ENCODE assay signal across 8 cellular contexts in the genomic region with DNA sequence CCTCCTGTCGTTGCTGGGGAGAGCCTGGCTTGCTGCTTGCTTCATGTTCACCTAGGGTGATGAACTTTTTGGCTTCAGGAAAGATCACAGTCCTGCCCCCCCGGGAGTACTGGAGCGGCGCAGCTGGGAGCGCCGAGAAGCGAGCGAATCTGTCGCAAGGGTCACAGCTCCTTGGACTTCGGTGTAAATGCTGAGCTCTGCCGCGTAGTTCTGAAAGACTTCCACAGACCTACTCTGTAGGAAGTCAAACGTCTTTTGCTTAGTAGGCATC. TPM values are rescaled to one million over a fixed set of nuclear protein-coding genes. Genes with fewer than 3 reads are reported as not detected.
DNase-seq lines count a peak whose midpoint lies in the region; ATAC-seq and TF ChIP-seq lines count a peak whose summit lies in the region.

No MANE protein-coding gene starts in this region.

- peak overlapping the region; percentile 92 to 99 (median 96) for H3K27ac ChIP-seq in esophagus squamous epithelium

- TF ChIP-seq CTCF in esophagus squamous epithelium (IDR thresholded peaks at IDR 0.05) = no peak
- no peak for TF ChIP-seq CTCF in neural crest cell (conservative IDR thresholded peaks at IDR 0.05)

- no peaks in the 10 kb centered on the region for H3K9me3 Mint-ChIP-seq in neural crest cell

- ATAC-seq in HG03196 (IDR thresholded peaks at IDR 0.05; ENCODE audit: unreplicated experiment) = no peak
- ATAC-seq in HG02798 (IDR thresholded peaks at IDR 0.05; ENCODE audit: poor library complexity, unreplicated experiment) = no peak

- H3K36me3 Mint-ChIP-seq in neural crest cell (ENCODE audit: low read depth) = peaks cover 6% of the 10 kb centered on the region

- H3K27me3 Mint-ChIP-seq in neural crest cell (ENCODE audit: low read depth) = peaks cover 10% of the 10 kb centered on the region

- peak overlapping the region; percentile 78 to 96 (median 86) for H3K4me3 ChIP-seq in esophagus squamous epithelium

- WGBS in esophagus squamous epithelium, 2 donors = 0% methylated on average over 3 to 13 of the region's 13 CpGs

- no peaks in the 10 kb centered on the region for H3K9me3 ChIP-seq in esophagus squamous epithelium

- no peak for TF ChIP-seq POLR2A in esophagus squamous epithelium (IDR thresholded peaks at IDR 0.05)

- H3K4me3 Mint-ChIP-seq in neural crest cell = peak overlapping the region; percentile 100

- H3K4me1 ChIP-seq in esophagus squamous epithelium = peaks cover 0 to 31% (median 25%) of the 10 kb centered on the region in 3 donors

- no peaks in the 10 kb centered on the region for H3K27me3 ChIP-seq in esophagus squamous epithelium

- intact Hi-C loops in esophagus squamous epithelium (cut with DNase I) = loop anchor here (10.0 kb wide), 1 partner anchor 101 kb away; a partner anchor contains a TSS

- peaks cover 0 to 23% (median 3%) of the 10 kb centered on the region in 3 donors for H3K36me3 ChIP-seq in esophagus squamous epithelium

- H3K27ac Mint-ChIP-seq in neural crest cell (ENCODE audit: unreplicated experiment) = peak overlapping the region; percentile 75

- DNase-seq in SIG-M5 treated with dmso at 0.1 percent for 504 hours (lab: John Stamatoyannopoulos, UW; ENCODE audit: unreplicated experiment) = peak; percentile 35
- no peak for DNase-seq in SIG-M5 (lab: John Stamatoyannopoulos, UW)
- peak; percentile 44 for DNase-seq in SW480 (ENCODE audit: low spot score)
- no peak for DNase-seq in esophagus squamous epithelium (lab: John Stamatoyannopoulos, UW)
- DNase-seq in neural crest cell (ENCODE audit: low read depth, low spot score) = no peak
- no peak for DNase-seq in stimulated activated CD4-positive, alpha-beta T cell treated with anti-CD3 and anti-CD28 coated beads, Interleukin-15, amount 100 ng/mL, for 24 hours

- peaks cover 40% of the 10 kb centered on the region for H3K4me1 Mint-ChIP-seq in neural crest cell

RNA-seq across cellular contexts. Expression of a gene that starts 2.7 kb away (rescaled TPM):
- total RNA-seq in esophagus squamous epithelium (10 to 100 TPM in 2 of 4 donors, 1 to 10 TPM in 2; 6.3 to 15.4 (median 8.7) TPM), neural crest cell (26.8 and 29.6 TPM in 2 replicates)

RNA-seq across cellular contexts. Expression of a gene that starts 10.3 kb away (rescaled TPM):
- total RNA-seq in esophagus squamous epithelium (10 to 100 TPM; 24.9 to 54.9 (median 33.5) TPM), neural crest cell (81.5 and 92.3 TPM in 2 replicates)

Comparison
In these comparisons a context has a peak if more than half of its experiments do, and no peak if none do; other contexts are left out.
1. DNase-seq: peak in SIG-M5 treated with dmso at 0.1 percent for 504 hours (single experiment) and SW480 (single experiment); none in SIG-M5 (single experiment), esophagus squamous epithelium (single experiment), neural crest cell (single experiment) and stimulated activated CD4-positive, alpha-beta T cell treated with anti-CD3 and anti-CD28 coated beads, Interleukin-15, amount 100 ng/mL, for 24 hours (single experiment).